ENCODE assay signal across 10 cellular contexts in the genomic region with DNA sequence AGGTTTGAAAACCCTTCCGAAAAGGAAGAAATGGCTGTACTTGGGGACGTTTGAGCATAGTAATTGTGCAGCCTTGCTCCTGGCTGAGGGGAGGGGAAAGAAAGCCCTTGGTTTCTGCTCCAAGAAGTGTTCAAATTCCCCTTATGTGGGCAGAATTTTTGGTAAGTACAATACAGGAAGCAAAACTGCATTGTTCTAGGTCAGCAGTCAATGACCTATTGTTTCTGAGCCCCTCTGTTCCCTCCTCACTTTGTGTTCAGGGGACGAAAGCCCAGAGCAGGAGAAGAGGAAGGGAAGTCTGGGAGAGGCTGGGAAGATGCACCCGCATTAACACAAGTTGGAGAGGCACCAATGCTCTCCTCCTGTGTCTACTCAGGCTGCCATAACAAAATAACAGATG. TPM values are rescaled to one million over a fixed set of nuclear protein-coding genes. Genes with fewer than 3 reads are reported as not detected.
DNase-seq lines count a peak whose midpoint lies in the region; ATAC-seq and TF ChIP-seq lines count a peak whose summit lies in the region.
"Had no signal": no experiment of that assay in that cellular context is flagged by ENCODE, and none has a peak within 500 bp of the region (broad histone marks: within the 10 kb centered on the region; RNA-seq: fewer than 3 reads in every experiment).

No MANE protein-coding gene starts in this region.

- H3K4me3 Mint-ChIP-seq in stimulated activated naive B cell treated with anti-CD40 and anti-IgM and Interleukin-4, amounts not matched to agents 10 μg/mL and 1 μg/mL and 100 μg/mL, for 72 hours: peak overlapping the region; percentile 78 to 85

- POLR2A ChIA-PET in OCI-LY7 (lab: Charles Lee): interaction anchor here (0.6 kb wide), 1 partner anchor 80 kb away, joined by 4 read pairs; no protein-coding TSS in a partner anchor

- peaks cover 30% of the 10 kb centered on the region for H3K4me1 ChIP-seq in OCI-LY7 (ENCODE audit: insufficient read depth, low read length, poor library complexity, severe bottlenecking)

- peak; percentile 39 for ATAC-seq in HG02763 (IDR thresholded peaks at IDR 0.05; ENCODE audit: unreplicated experiment)
- ATAC-seq in stimulated activated naive B cell treated with anti-CD40 and anti-IgM and Interleukin-4, amounts not matched to agents 10 μg/mL and 1 μg/mL and 100 μg/mL, for 72 hours (replicated peaks): peak; percentile 63 to 68

- intact Hi-C loops in OCI-LY7 (cut with micrococcal nuclease; ENCODE audit: unreplicated experiment): no loop called here

- CTCF ChIA-PET in OCI-LY7 (lab: Charles Lee; ENCODE audit: unreplicated experiment): no interaction called here

- no peak overlapping the region for H3K27ac ChIP-seq in OCI-LY7 (ENCODE audit: low read depth, low read length, poor library complexity, severe bottlenecking)

- H3K9me3 Mint-ChIP-seq in stimulated activated naive B cell treated with anti-CD40 and anti-IgM and Interleukin-4, amounts not matched to agents 10 μg/mL and 1 μg/mL and 100 μg/mL, for 72 hours: peaks cover 0 to 2% of the 10 kb centered on the region in 2 donors

- no peaks in the 10 kb centered on the region for H3K9me2 ChIP-seq in OCI-LY7 (ENCODE audit: insufficient read depth, low read length)

- peaks cover 68% of the 10 kb centered on the region for H3K36me3 ChIP-seq in OCI-LY7 (ENCODE audit: insufficient read depth, low read length)

- H3K4me1 Mint-ChIP-seq in stimulated activated naive B cell treated with anti-CD40 and anti-IgM and Interleukin-4, amounts not matched to agents 10 μg/mL and 1 μg/mL and 100 μg/mL, for 72 hours: peaks cover 56 to 86% of the 10 kb centered on the region in 2 donors

- H3K9me3 ChIP-seq in OCI-LY7 (ENCODE audit: low read length): no peaks in the 10 kb centered on the region

- H3K79me2 ChIP-seq in OCI-LY7 (ENCODE audit: insufficient read depth, low read depth, low read length): peaks cover 67% of the 10 kb centered on the region

- TF ChIP-seq CTCF in OCI-LY7 (conservative IDR thresholded peaks at IDR 0.05; ENCODE audit: low read length): no peak

- H2AFZ ChIP-seq in OCI-LY7 (ENCODE audit: low read length): no peak overlapping the region

- no peaks in the 10 kb centered on the region for H3K27me3 Mint-ChIP-seq in stimulated activated naive B cell treated with anti-CD40 and anti-IgM and Interleukin-4, amounts not matched to agents 10 μg/mL and 1 μg/mL and 100 μg/mL, for 72 hours

- no TSS peak for BruUV-seq in OCI-LY7 (replicated peaks; lab: Mats Ljungman, UMichigan)

- no peak overlapping the region for H3K4me3 ChIP-seq in OCI-LY7 (ENCODE audit: low read depth, low read length, poor library complexity, severe bottlenecking)

- H3K4me2 ChIP-seq in OCI-LY7 (ENCODE audit: low read length): peak overlapping the region; percentile 19; the same call in 1 of the 2 replicates

- DNase-seq in NCI-H2171 treated with DMSO at 0.1 percent for 48 hours (lab: John Stamatoyannopoulos, UW) (peak; percentile 36), NCI-H2171 (lab: John Stamatoyannopoulos, UW) (no peak), OCI-LY7 (ENCODE audit: low spot score) (no peak), hypothalamus (lab: John Stamatoyannopoulos, UW) (no peak), midbrain (lab: John Stamatoyannopoulos, UW) (no peak), GM19238 (ENCODE audit: insufficient read length, low spot score) (no peak)
- DNase-seq in stimulated activated naive B cell treated with anti-CD40 and anti-IgM and Interleukin-4, amounts not matched to agents 10 μg/mL and 1 μg/mL and 100 μg/mL, for 72 hours: peak; percentile 36
- DNase-seq: 8988T, foreskin melanocyte had no signal

- peak overlapping the region; percentile 98 for H3K27ac Mint-ChIP-seq in stimulated activated naive B cell treated with anti-CD40 and anti-IgM and Interleukin-4, amounts not matched to agents 10 μg/mL and 1 μg/mL and 100 μg/mL, for 72 hours

- peaks cover 16% of the 10 kb centered on the region for H4K20me1 ChIP-seq in OCI-LY7 (ENCODE audit: insufficient read depth, low read length)

- H3K36me3 Mint-ChIP-seq in stimulated activated naive B cell treated with anti-CD40 and anti-IgM and Interleukin-4, amounts not matched to agents 10 μg/mL and 1 μg/mL and 100 μg/mL, for 72 hours: peaks cover 37 to 64% of the 10 kb centered on the region in 2 donors

RNA-seq across cellular contexts. Expression of a gene that starts 11.9 kb away (rescaled TPM):
- total RNA-seq in OCI-LY7 (2014; rRNA removed; shearing (Covaris generic)): 62.1 and 64.8 TPM in 2 replicates
- 23.4 and 28.1 TPM in 2 replicates for total RNA-seq in OCI-LY7 (2022)

Comparison
In these comparisons a context has a peak if more than half of its experiments do, and no peak if none do; other contexts are left out.
1. DNase-seq: peak in NCI-H2171 treated with DMSO at 0.1 percent for 48 hours (single experiment) and stimulated activated naive B cell treated with anti-CD40 and anti-IgM and Interleukin-4, amounts not matched to agents 10 μg/mL and 1 μg/mL and 100 μg/mL, for 72 hours (single experiment); none in NCI-H2171 (single experiment), OCI-LY7 (single experiment), hypothalamus (0 of 51), midbrain (single experiment) and GM19238 (single experiment).